Comparison of ENCODE assay signal across 16 cellular contexts in genomic region chr2:168517801-168518200, GRCh38.
A peak's percentile ranks its signal among the peaks of the same experiment; 100 is the strongest.
DNase-seq lines count a peak whose midpoint lies in the region; ATAC-seq and TF ChIP-seq lines count a peak whose summit lies in the region.
"Had no signal": no experiment of that assay in that cellular context is flagged by ENCODE, and none has a peak within 500 bp of the region (broad histone marks: within the 10 kb centered on the region; RNA-seq: fewer than 3 reads in every experiment).

No MANE protein-coding gene starts in this region.

- 93 to 98% methylated on average over 6 to 7 of the region's 7 CpGs for WGBS in endodermal cell (ENCODE audit: insufficient coverage in 1 of 2, insufficient read length in 1 of 2), 2 experiments

- no peaks in the 10 kb centered on the region for H3K36me3 Mint-ChIP-seq in endodermal cell (ENCODE audit: low read depth)
- no peaks in the 10 kb centered on the region for H3K36me3 Mint-ChIP-seq in nephron (ENCODE audit: low read depth)

- H3K27me3 Mint-ChIP-seq in endodermal cell (ENCODE audit: insufficient read depth) (no peaks in the 10 kb centered on the region), nephron (ENCODE audit: low read depth) (no peaks in the 10 kb centered on the region)
- H3K27me3 Mint-ChIP-seq: activated naive CD8-positive, alpha-beta T cell treated with anti-CD3 and anti-CD28 coated beads, Interleukin-2, amount 10 ng/mL, durations not matched to agents 7 days and 5 days; CD4-positive, alpha-beta T cell had no signal

- H3K9me3 Mint-ChIP-seq in endodermal cell (no peaks in the 10 kb centered on the region), nephron (no peaks in the 10 kb centered on the region)
- H3K9me3 Mint-ChIP-seq: activated naive CD8-positive, alpha-beta T cell treated with anti-CD3 and anti-CD28 coated beads, Interleukin-2, amount 10 ng/mL, durations not matched to agents 7 days and 5 days; CD4-positive, alpha-beta T cell; nephron progenitor cell had no signal

- no peak overlapping the region for H3K4me3 Mint-ChIP-seq in endodermal cell
- no peak overlapping the region for H3K4me3 Mint-ChIP-seq in nephron
- H3K4me3 Mint-ChIP-seq: activated naive CD8-positive, alpha-beta T cell treated with anti-CD3 and anti-CD28 coated beads, Interleukin-2, amount 10 ng/mL, durations not matched to agents 7 days and 5 days; CD4-positive, alpha-beta T cell had no signal

- no peak overlapping the region for H3K27ac Mint-ChIP-seq in endodermal cell
- peak overlapping the region; percentile 53 to 87 (median 70) for H3K27ac Mint-ChIP-seq in nephron
- H3K27ac Mint-ChIP-seq: activated naive CD8-positive, alpha-beta T cell treated with anti-CD3 and anti-CD28 coated beads, Interleukin-2, amount 10 ng/mL, durations not matched to agents 7 days and 5 days; CD4-positive, alpha-beta T cell had no signal

- H3K36me3 ChIP-seq in endodermal cell (ENCODE audit: control insufficient read depth, insufficient read depth, low read length) = no peaks in the 10 kb centered on the region

- TF ChIP-seq CTCF in endodermal cell (conservative IDR thresholded peaks at IDR 0.05) = no peak
- no peak for TF ChIP-seq CTCF in nephron (IDR thresholded peaks at IDR 0.05; ENCODE audit: unreplicated experiment in 3 of 3)

- H3K27ac ChIP-seq in endodermal cell (ENCODE audit: low read depth, low read length) = peak overlapping the region; percentile 72

- ATAC-seq in SK-N-SH treated with all-trans-retinoic acid at 6 μM for 48 hours = no peak
- no peak for ATAC-seq in HG03175 (IDR thresholded peaks at IDR 0.05; ENCODE audit: unreplicated experiment)

- no peaks in the 10 kb centered on the region for H3K9me3 ChIP-seq in endodermal cell (ENCODE audit: control insufficient read depth, low read length)

- H3K9ac ChIP-seq in endodermal cell (ENCODE audit: extremely low read depth, low read length, poor library complexity, severe bottlenecking) = no peak overlapping the region

- no peaks in the 10 kb centered on the region for H3K27me3 ChIP-seq in endodermal cell (ENCODE audit: control insufficient read depth, insufficient read depth, low read length, poor library complexity, severe bottlenecking)

- H3K4me1 ChIP-seq in endodermal cell (ENCODE audit: control insufficient read depth, insufficient read depth, low read length) = peaks cover 12% of the 10 kb centered on the region

- peaks cover 21% of the 10 kb centered on the region for H3K4me1 Mint-ChIP-seq in endodermal cell
- peaks cover 52% of the 10 kb centered on the region for H3K4me1 Mint-ChIP-seq in nephron

- H3K4me3 ChIP-seq in endodermal cell (ENCODE audit: low read length) = no peak overlapping the region

- DNase-seq in ELR (ENCODE audit: low read depth) = peak; percentile 43
- peak; percentile 48 for DNase-seq in LHCN-M2 (ENCODE audit: low read depth)
- DNase-seq in endodermal cell = no peak
- DNase-seq in NCI-H1417 treated with DMSO at 0.1 percent for 48 hours (lab: John Stamatoyannopoulos, UW) = no peak
- DNase-seq in NCI-H146 treated with DMSO at 0.1 percent for 48 hours (lab: John Stamatoyannopoulos, UW; ENCODE audit: unreplicated experiment) = no peak
- DNase-seq: activated CD4-positive, CD25-positive, alpha-beta regulatory T cell; activated naive CD8-positive, alpha-beta T cell treated with anti-CD3 and anti-CD28 coated beads, Interleukin-2, amount 10 ng/mL, durations not matched to agents 7 days and 5 days; CD4-positive, alpha-beta T cell; central memory CD4-positive, alpha-beta T cell; NCI-H1436; nephron progenitor cell; stimulated activated naive CD4-positive, alpha-beta T cell treated with Interleukin-2 at 50 U/mL for 16 hours; T-helper 2 cell had no signal

TF ChIP-seq in SK-N-SH treated with all-trans-retinoic acid at 6 μM for 48 hours, 23 proteins besides CTCF, POLR2A, EP300 and RAD21:
- TF ChIP-seq CREB5 (CRISPR knock-in tag; IDR thresholded peaks at IDR 0.05; ENCODE audit: low read depth) (no peak), PPARA (CRISPR knock-in tag; IDR thresholded peaks at IDR 0.05; ENCODE audit: borderline replicate concordance) (no peak), ZNF8 (CRISPR knock-in tag; IDR thresholded peaks at IDR 0.05) (no peak), GLIS3 (CRISPR knock-in tag; IDR thresholded peaks at IDR 0.05) (no peak), PATZ1 (CRISPR knock-in tag; IDR thresholded peaks at IDR 0.05; ENCODE audit: borderline replicate concordance) (no peak), ZC3H10 (CRISPR knock-in tag; IDR thresholded peaks at IDR 0.05) (no peak), ZFP30 (CRISPR knock-in tag; IDR thresholded peaks at IDR 0.05) (no peak)
TF ChIP-seq in SK-N-SH treated with all-trans-retinoic acid at 6 μM for 48 hours: peak in this region for 0.

Comparison
In these comparisons a context has a peak if more than half of its experiments do, and no peak if none do; other contexts are left out.
1. DNase-seq: peak in ELR (single experiment) and LHCN-M2 (single experiment); none in endodermal cell (single experiment), NCI-H1417 treated with DMSO at 0.1 percent for 48 hours (single experiment) and NCI-H146 treated with DMSO at 0.1 percent for 48 hours (single experiment).